Comparison of ENCODE assay signal across 1 cellular context in genomic region chr11:17991799-17992433, GRCh38.
TF ChIP-seq lines count a peak whose summit lies in the region.

No MANE protein-coding gene starts in this region.

TF ChIP-seq in HepG2, 621 proteins besides CTCF, POLR2A, EP300 and RAD21 (continued from another document):
- 0 out of 2 replicates have a peak, but pooled peaks have one; percentile 23 for TF ChIP-seq DRAP1 (CRISPR knock-in tag; IDR thresholded peaks at IDR 0.05)
- TF ChIP-seq NCOR1 (IDR thresholded peaks at IDR 0.05; ENCODE audit: borderline replicate concordance, low read length): no peak
- 0 out of 2 replicates have a peak, but pooled peaks have one; percentile 23 for TF ChIP-seq IRF2 (CRISPR knock-in tag; IDR thresholded peaks at IDR 0.05)
- TF ChIP-seq ARID5B (CRISPR knock-in tag; IDR thresholded peaks at IDR 0.05): 0 out of 2 replicates have a peak, but pooled peaks have one; percentile 25
- TF ChIP-seq HCFC1 (IDR thresholded peaks at IDR 0.05; ENCODE audit: low read depth, low read length): no peak
- TF ChIP-seq FOXP4 (CRISPR knock-in tag; IDR thresholded peaks at IDR 0.05): no peak
- no peak for TF ChIP-seq ZMYM3 (CRISPR knock-in tag; IDR thresholded peaks at IDR 0.05)
- peak; percentile 73 for TF ChIP-seq STAG1 (CRISPR knock-in tag; IDR thresholded peaks at IDR 0.05)
- TF ChIP-seq SMC3 (IDR thresholded peaks at IDR 0.05; ENCODE audit: low read length): peak; percentile 61
- TF ChIP-seq PPARG (CRISPR knock-in tag; conservative IDR thresholded peaks at IDR 0.05): peak; percentile 85
- 0 out of 2 replicates have a peak, but pooled peaks have one; percentile 15 for TF ChIP-seq CEBPG (CRISPR knock-in tag; IDR thresholded peaks at IDR 0.05)
- TF ChIP-seq PITX1 (CRISPR knock-in tag; IDR thresholded peaks at IDR 0.05): peak; percentile 25; the same call in 1 of the 2 replicates
